ENCODE assay signal across 20 cellular contexts in the genomic region with DNA sequence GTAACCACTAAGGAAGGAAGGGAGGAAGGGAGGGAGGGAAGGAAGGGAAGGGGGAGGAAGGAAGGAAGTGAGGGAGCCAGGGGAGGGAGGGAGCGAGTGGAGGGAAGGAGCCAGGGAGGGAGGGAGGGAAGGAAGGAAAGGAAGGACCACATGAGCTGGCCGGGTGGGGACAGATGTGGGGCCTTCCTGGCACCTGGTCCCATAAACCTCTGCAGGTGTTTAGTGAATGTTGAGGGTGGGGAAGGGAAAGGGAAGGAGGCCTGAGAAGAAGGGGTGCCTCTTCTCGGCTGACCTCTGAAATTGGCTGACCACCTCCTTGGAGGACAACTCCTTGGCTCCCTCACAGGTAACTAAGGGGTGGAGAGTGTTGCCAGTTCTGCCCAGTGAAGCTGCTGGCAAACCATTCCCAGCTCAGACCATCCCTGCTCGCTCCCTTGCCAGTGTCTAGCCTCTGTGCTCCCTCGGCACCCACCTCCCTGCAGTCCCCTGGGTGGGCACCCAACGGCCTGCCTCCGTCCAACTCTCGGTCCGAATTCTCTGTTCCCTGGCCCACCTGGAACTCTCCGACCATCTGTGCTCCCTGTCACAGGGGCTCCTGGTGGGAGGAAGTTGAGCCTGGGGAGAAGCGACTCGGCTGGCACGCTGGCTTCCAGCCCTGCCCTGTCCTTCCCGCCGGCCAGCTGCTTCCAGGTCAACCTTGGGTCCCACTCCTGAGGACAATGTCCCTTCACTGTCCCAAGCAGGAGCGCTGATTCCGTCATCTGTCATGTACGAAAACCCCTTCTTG. TPM values are rescaled to one million over a fixed set of nuclear protein-coding genes. Genes with fewer than 3 reads are reported as not detected.
DNase-seq lines count a peak whose midpoint lies in the region; ATAC-seq and TF ChIP-seq lines count a peak whose summit lies in the region.
"Had no signal": no experiment of that assay in that cellular context is flagged by ENCODE, and none has a peak within 500 bp of the region (broad histone marks: within the 10 kb centered on the region; RNA-seq: fewer than 3 reads in every experiment).

No MANE protein-coding gene starts in this region.

- no peaks in the 10 kb centered on the region for H3K27me3 ChIP-seq in left ventricle myocardium inferior (ENCODE audit: low read depth)
- H3K27me3 ChIP-seq in right atrium auricular region: no peaks in the 10 kb centered on the region
- H3K27me3 ChIP-seq: BLaER1 treated with 17β-estradiol and CSF1 and Interleukin-3, amounts not matched to agents 10 nM and 100 nM had no signal

- peak overlapping the region; percentile 89 for H3K27ac ChIP-seq in left ventricle myocardium inferior (replicated peaks)
- H3K27ac ChIP-seq in right atrium auricular region: peak overlapping the region; percentile 62 to 83
- H3K27ac ChIP-seq: GM23248, PC-9 had no signal

- intact Hi-C loops in left ventricle myocardium inferior (cut with micrococcal nuclease) (no loop called here), left cardiac atrium (cut with DNase I) (no loop called here), mucosa of descending colon (cut with DNase I, micrococcal nuclease) (no loop called here)

- H3K36me3 ChIP-seq in left ventricle myocardium inferior (no peaks in the 10 kb centered on the region), right atrium auricular region (no peaks in the 10 kb centered on the region), mucosa of descending colon (ENCODE audit: low read depth) (no peaks in the 10 kb centered on the region)
- H3K36me3 ChIP-seq: BLaER1 treated with 17β-estradiol and CSF1 and Interleukin-3, amounts not matched to agents 10 nM and 100 nM had no signal

- H3K4me3 ChIP-seq in left ventricle myocardium inferior: no peak overlapping the region
- no peak overlapping the region for H3K4me3 ChIP-seq in right atrium auricular region
- no peak overlapping the region for H3K4me3 ChIP-seq in mucosa of descending colon
- H3K4me3 ChIP-seq: BLaER1 treated with 17β-estradiol and CSF1 and Interleukin-3, amounts not matched to agents 10 nM and 100 nM; GM12878; GM23248; PC-9 had no signal

- no peaks in the 10 kb centered on the region for H3K9me3 ChIP-seq in left ventricle myocardium inferior (replicated peaks)
- H3K9me3 ChIP-seq in right atrium auricular region: no peaks in the 10 kb centered on the region
- H3K9me3 ChIP-seq in mucosa of descending colon: no peaks in the 10 kb centered on the region
- H3K9me3 ChIP-seq: BLaER1 treated with 17β-estradiol and CSF1 and Interleukin-3, amounts not matched to agents 10 nM and 100 nM had no signal

- ATAC-seq in left cardiac atrium (no peak), mucosa of descending colon (no peak)
- ATAC-seq: GM12878 had no signal

- DNase-seq in left ventricle myocardium inferior: no peak
- DNase-seq in left cardiac atrium: no peak
- no peak for DNase-seq in right atrium auricular region (ENCODE audit: low spot score)
- peak in 2 of 3 donors; percentile 21 for DNase-seq in mucosa of descending colon
- no peak for DNase-seq in SHP77 (lab: John Stamatoyannopoulos, UW)
- no peak for DNase-seq in activated CD8-positive, alpha-beta memory T cell treated with anti-CD3 and anti-CD28 coated beads, Interleukin-2, amount 50 U/mL, for 48 hours
- DNase-seq in activated CD4-positive, alpha-beta T cell treated with anti-CD3 and anti-CD28 coated beads, Interleukin-2, amount 50 U/mL, for 4 hours: no peak
- DNase-seq in NAMALWA (ENCODE audit: low spot score): no peak
- DNase-seq: CD8-positive, alpha-beta memory T cell; DMS 273 treated with DMSO at 0.1 percent for 48 hours; GDM1; GM23248; KG1; NCI-H1048; NCI-H1436 treated with DMSO at 0.1 percent for 48 hours; NCI-H2081; NCI-H82; PC-9 had no signal

- H3K4me1 ChIP-seq in left ventricle myocardium inferior (peaks cover 53% of the 10 kb centered on the region), right atrium auricular region (peaks cover 0 to 40% of the 10 kb centered on the region in 2 donors), mucosa of descending colon (ENCODE audit: low read depth) (peaks cover 11% of the 10 kb centered on the region)

- TF ChIP-seq CTCF in left ventricle myocardium inferior (IDR thresholded peaks at IDR 0.05; ENCODE audit: borderline replicate concordance): no peak
- TF ChIP-seq CTCF in right atrium auricular region (IDR thresholded peaks at IDR 0.05): no peak
- TF ChIP-seq CTCF in mucosa of descending colon (IDR thresholded peaks at IDR 0.05): no peak

RNA-seq across cellular contexts. Expression of a gene that starts 12.2 kb away (rescaled TPM):
- total RNA-seq in left ventricle myocardium inferior (104 TPM), left cardiac atrium (10 to 100 TPM; 63.0 to 89.3 TPM), right atrium auricular region (10 to 100 TPM; 45.7 to 47.8 TPM), mucosa of descending colon (10 to 100 TPM; 49.6 to 65.5 (median 52.1) TPM)

Comparison
In these comparisons a context has a peak if more than half of its experiments do, and no peak if none do; other contexts are left out.
1. DNase-seq: peak in mucosa of descending colon (2 of 3); none in left ventricle myocardium inferior (single experiment), left cardiac atrium (single experiment), right atrium auricular region (single experiment), SHP77 (0 of 2), activated CD8-positive, alpha-beta memory T cell treated with anti-CD3 and anti-CD28 coated beads, Interleukin-2, amount 50 U/mL, for 48 hours (single experiment), activated CD4-positive, alpha-beta T cell treated with anti-CD3 and anti-CD28 coated beads, Interleukin-2, amount 50 U/mL, for 4 hours (0 of 2) and NAMALWA (single experiment).